ENCODE assay signal across 16 cellular contexts in genomic region chr5:157280511-157280910, GRCh38. TPM values are rescaled to one million over a fixed set of nuclear protein-coding genes. Genes with fewer than 3 reads are reported as not detected.
A peak's percentile ranks its signal among the peaks of the same experiment; 100 is the strongest.
DNase-seq lines count a peak whose midpoint lies in the region; ATAC-seq and TF ChIP-seq lines count a peak whose summit lies in the region.
"Had no signal": no experiment of that assay in that cellular context is flagged by ENCODE, and none has a peak within 500 bp of the region (broad histone marks: within the 10 kb centered on the region; RNA-seq: fewer than 3 reads in every experiment).

No MANE protein-coding gene starts in this region.

- H3K36me3 Mint-ChIP-seq in activated T-cell treated with anti-CD3 and anti-CD28 coated beads, Interleukin-2, amount 50 U/mL, for 24 hours (ENCODE audit: low read depth) = peaks cover 65% of the 10 kb centered on the region
- H3K36me3 Mint-ChIP-seq in activated T-helper 2 cell treated with anti-CD3 and anti-CD28 coated beads, Interferon-gamma antibody, Interleukin-2, Interleukin-4, amounts not matched to agents 10 μg/mL and 5 μg/mL and 100 μg/mL, durations not matched to agents 14 hours and 24 hours and 36 hours (ENCODE audit: low read depth) = peaks cover 69% of the 10 kb centered on the region
- H3K36me3 Mint-ChIP-seq in stimulated activated effector memory CD8-positive, alpha-beta T cell treated with anti-CD3 and anti-CD28 coated beads, Interleukin-12 subunit alpha, Interleukin-12 subunit beta, amount 100 ng/mL, for 72 hours = peaks cover 41% of the 10 kb centered on the region
- no peaks in the 10 kb centered on the region for H3K36me3 Mint-ChIP-seq in endothelial cell (ENCODE audit: low read depth, unreplicated experiment)

- no peaks in the 10 kb centered on the region for H3K36me3 ChIP-seq in SJCRH30
- H3K36me3 ChIP-seq: neural progenitor cell, tibial artery had no signal

- peaks cover 5% of the 10 kb centered on the region for H3K9me3 Mint-ChIP-seq in activated T-cell treated with anti-CD3 and anti-CD28 coated beads, Interleukin-2, amount 50 U/mL, for 24 hours
- H3K9me3 Mint-ChIP-seq in activated T-helper 2 cell treated with anti-CD3 and anti-CD28 coated beads, Interferon-gamma antibody, Interleukin-2, Interleukin-4, amounts not matched to agents 10 μg/mL and 5 μg/mL and 100 μg/mL, durations not matched to agents 14 hours and 24 hours and 36 hours = peaks cover 15% of the 10 kb centered on the region
- peaks cover 4% of the 10 kb centered on the region for H3K9me3 Mint-ChIP-seq in stimulated activated effector memory CD8-positive, alpha-beta T cell treated with anti-CD3 and anti-CD28 coated beads, Interleukin-12 subunit alpha, Interleukin-12 subunit beta, amount 100 ng/mL, for 72 hours
- H3K9me3 Mint-ChIP-seq in endothelial cell (ENCODE audit: unreplicated experiment) = no peaks in the 10 kb centered on the region
- H3K9me3 Mint-ChIP-seq: neural progenitor cell had no signal

- ATAC-seq in stimulated activated effector memory CD8-positive, alpha-beta T cell treated with anti-CD3 and anti-CD28 coated beads, Interleukin-12 subunit alpha, Interleukin-12 subunit beta, amount 100 ng/mL, for 72 hours = peak; percentile 56

- H3K4me3 ChIP-seq in NB4 (ENCODE audit: low read depth, low read length) (no peak overlapping the region), SJCRH30 (no peak overlapping the region)
- H3K4me3 ChIP-seq: neural progenitor cell, tibial artery had no signal

- H3K9me3 ChIP-seq in SJCRH30 (replicated peaks) = no peaks in the 10 kb centered on the region
- H3K9me3 ChIP-seq: tibial artery had no signal

- no peaks in the 10 kb centered on the region for H3K4me1 ChIP-seq in SJCRH30
- H3K4me1 ChIP-seq: neural progenitor cell, tibial artery had no signal

- peaks cover 94% of the 10 kb centered on the region for H3K4me1 Mint-ChIP-seq in activated T-cell treated with anti-CD3 and anti-CD28 coated beads, Interleukin-2, amount 50 U/mL, for 24 hours (ENCODE audit: low read depth)
- H3K4me1 Mint-ChIP-seq in activated T-helper 2 cell treated with anti-CD3 and anti-CD28 coated beads, Interferon-gamma antibody, Interleukin-2, Interleukin-4, amounts not matched to agents 10 μg/mL and 5 μg/mL and 100 μg/mL, durations not matched to agents 14 hours and 24 hours and 36 hours (ENCODE audit: low read depth) = peaks cover 83% of the 10 kb centered on the region
- peaks cover 74% of the 10 kb centered on the region for H3K4me1 Mint-ChIP-seq in stimulated activated effector memory CD8-positive, alpha-beta T cell treated with anti-CD3 and anti-CD28 coated beads, Interleukin-12 subunit alpha, Interleukin-12 subunit beta, amount 100 ng/mL, for 72 hours
- H3K4me1 Mint-ChIP-seq in endothelial cell (ENCODE audit: unreplicated experiment) = no peaks in the 10 kb centered on the region

- DNase-seq in activated T-cell treated with anti-CD3 and anti-CD28 coated beads, Interleukin-2, amount 50 U/mL, for 24 hours = no peak
- DNase-seq in activated T-cell treated with anti-CD3 and anti-CD28 coated beads for 4 hours (no peak), NB4 (ENCODE audit: low read depth) (peak; percentile 20), SJCRH30 (no peak), endothelial cell (ENCODE audit: low spot score) (no peak), DMS153 (lab: John Stamatoyannopoulos, UW) (no peak)
- DNase-seq in activated T-helper 2 cell treated with anti-CD3 and anti-CD28 coated beads, Interferon-gamma antibody, Interleukin-2, Interleukin-4, amounts not matched to agents 10 μg/mL and 5 μg/mL and 100 μg/mL, durations not matched to agents 14 hours and 24 hours and 36 hours (ENCODE audit: low spot score) = no peak
- DNase-seq in stimulated activated effector memory CD8-positive, alpha-beta T cell treated with anti-CD3 and anti-CD28 coated beads, Interleukin-12 subunit alpha, Interleukin-12 subunit beta, amount 100 ng/mL, for 72 hours (ENCODE audit: low spot score in 2 of 2) = no peak
- DNase-seq: activated CD8-positive, alpha-beta memory T cell treated with anti-CD3 and anti-CD28 coated beads for 24 hours; NCI-H1930; NCI-H524 treated with DMSO at 0.1 percent for 48 hours; retina; stimulated activated CD4-positive, alpha-beta T cell treated with anti-CD3 and anti-CD28 coated beads, Interleukin-1b, Interleukin-23, amount 100 ng/mL, for 48 hours; T-helper 9 cell; tibial artery had no signal

- H3K27me3 ChIP-seq in SJCRH30 = peaks cover 3% of the 10 kb centered on the region
- H3K27me3 ChIP-seq: neural progenitor cell, tibial artery had no signal

- H3K4me3 Mint-ChIP-seq in activated T-cell treated with anti-CD3 and anti-CD28 coated beads, Interleukin-2, amount 50 U/mL, for 24 hours = peak overlapping the region; percentile 9
- no peak overlapping the region for H3K4me3 Mint-ChIP-seq in activated T-helper 2 cell treated with anti-CD3 and anti-CD28 coated beads, Interferon-gamma antibody, Interleukin-2, Interleukin-4, amounts not matched to agents 10 μg/mL and 5 μg/mL and 100 μg/mL, durations not matched to agents 14 hours and 24 hours and 36 hours (ENCODE audit: low read depth)
- H3K4me3 Mint-ChIP-seq in stimulated activated effector memory CD8-positive, alpha-beta T cell treated with anti-CD3 and anti-CD28 coated beads, Interleukin-12 subunit alpha, Interleukin-12 subunit beta, amount 100 ng/mL, for 72 hours = peak overlapping the region; percentile 21
- H3K4me3 Mint-ChIP-seq in endothelial cell (ENCODE audit: unreplicated experiment) = no peak overlapping the region
- H3K4me3 Mint-ChIP-seq: neural progenitor cell had no signal

- TF ChIP-seq CTCF in NB4 (IDR thresholded peaks at IDR 0.05; ENCODE audit: low read depth, low read length) = no peak
- TF ChIP-seq CTCF in endothelial cell (IDR thresholded peaks at IDR 0.05; ENCODE audit: unreplicated experiment) = no peak

- no peak for TF ChIP-seq POLR2A in NB4 (IDR thresholded peaks at IDR 0.05; ENCODE audit: extremely low read depth, insufficient read length)

- H3K27me3 Mint-ChIP-seq in activated T-cell treated with anti-CD3 and anti-CD28 coated beads, Interleukin-2, amount 50 U/mL, for 24 hours = no peaks in the 10 kb centered on the region
- no peaks in the 10 kb centered on the region for H3K27me3 Mint-ChIP-seq in activated T-helper 2 cell treated with anti-CD3 and anti-CD28 coated beads, Interferon-gamma antibody, Interleukin-2, Interleukin-4, amounts not matched to agents 10 μg/mL and 5 μg/mL and 100 μg/mL, durations not matched to agents 14 hours and 24 hours and 36 hours (ENCODE audit: low read depth)
- no peaks in the 10 kb centered on the region for H3K27me3 Mint-ChIP-seq in endothelial cell (ENCODE audit: unreplicated experiment)

- intact Hi-C loops in activated T-helper 2 cell treated with anti-CD3 and anti-CD28 coated beads, Interferon-gamma antibody, Interleukin-2, Interleukin-4, amounts not matched to agents 10 μg/mL and 5 μg/mL and 100 μg/mL, durations not matched to agents 14 hours and 24 hours and 36 hours (cut with micrococcal nuclease) = loop anchor here (1.0 kb wide), 1 partner anchor 11 kb away; no protein-coding TSS in a partner anchor

- no peak overlapping the region for H3K27ac ChIP-seq in SJCRH30
- H3K27ac ChIP-seq: neural progenitor cell, tibial artery had no signal

- peak overlapping the region; percentile 89 for H3K27ac Mint-ChIP-seq in activated T-cell treated with anti-CD3 and anti-CD28 coated beads, Interleukin-2, amount 50 U/mL, for 24 hours
- peak overlapping the region; percentile 62 for H3K27ac Mint-ChIP-seq in activated T-helper 2 cell treated with anti-CD3 and anti-CD28 coated beads, Interferon-gamma antibody, Interleukin-2, Interleukin-4, amounts not matched to agents 10 μg/mL and 5 μg/mL and 100 μg/mL, durations not matched to agents 14 hours and 24 hours and 36 hours
- peak overlapping the region; percentile 80 for H3K27ac Mint-ChIP-seq in stimulated activated effector memory CD8-positive, alpha-beta T cell treated with anti-CD3 and anti-CD28 coated beads, Interleukin-12 subunit alpha, Interleukin-12 subunit beta, amount 100 ng/mL, for 72 hours
- no peak overlapping the region for H3K27ac Mint-ChIP-seq in endothelial cell (ENCODE audit: unreplicated experiment)
- H3K27ac Mint-ChIP-seq: neural progenitor cell had no signal

RNA-seq across cellular contexts. Expression of gene CYFIP2, which starts 14.6 kb away (rescaled TPM):
- 171 and 182 TPM in 2 replicates for total RNA-seq in activated T-helper 2 cell treated with anti-CD3 and anti-CD28 coated beads, Interferon-gamma antibody, Interleukin-2, Interleukin-4, amounts not matched to agents 10 μg/mL and 5 μg/mL and 100 μg/mL, durations not matched to agents 14 hours and 24 hours and 36 hours
- total RNA-seq in SJCRH30 (2014; rRNA removed; shearing (Covaris generic)) = 1.3 and 2.8 TPM in 2 replicates
- 42.9 TPM for total RNA-seq in endothelial cell (ENCODE audit: unreplicated experiment)

Comparison
In these comparisons a context has a peak if more than half of its experiments do, and no peak if none do; other contexts are left out.
1. H3K4me3 Mint-ChIP-seq: peak in activated T-cell treated with anti-CD3 and anti-CD28 coated beads, Interleukin-2, amount 50 U/mL, for 24 hours (single experiment) and stimulated activated effector memory CD8-positive, alpha-beta T cell treated with anti-CD3 and anti-CD28 coated beads, Interleukin-12 subunit alpha, Interleukin-12 subunit beta, amount 100 ng/mL, for 72 hours (single experiment); none in activated T-helper 2 cell treated with anti-CD3 and anti-CD28 coated beads, Interferon-gamma antibody, Interleukin-2, Interleukin-4, amounts not matched to agents 10 μg/mL and 5 μg/mL and 100 μg/mL, durations not matched to agents 14 hours and 24 hours and 36 hours (single experiment) and endothelial cell (single experiment).
2. RNA of gene CYFIP2, which starts 14.6 kb away (total RNA-seq): 171 to 182 TPM in activated T-helper 2 cell treated with anti-CD3 and anti-CD28 coated beads, Interferon-gamma antibody, Interleukin-2, Interleukin-4, amounts not matched to agents 10 μg/mL and 5 μg/mL and 100 μg/mL, durations not matched to agents 14 hours and 24 hours and 36 hours and 42.9 TPM in endothelial cell (single experiment); 1.3 to 2.8 TPM in SJCRH30; every median in the first group is over 10 times any median in the second.